8 cellular contexts compared by ENCODE assay signal in genomic region chr11:117096140-117096972, GRCh38. TPM values are rescaled to one million over a fixed set of nuclear protein-coding genes. Genes with fewer than 3 reads are reported as not detected.
DNase-seq lines count a peak whose midpoint lies in the region; ATAC-seq and TF ChIP-seq lines count a peak whose summit lies in the region.

No MANE protein-coding gene starts in this region.

- H3K27me3 ChIP-seq in CD8-positive, alpha-beta memory T cell (ENCODE audit: insufficient read depth, low read length, poor library complexity, severe bottlenecking) = no peaks in the 10 kb centered on the region
- H3K27me3 ChIP-seq in OCI-LY1 (ENCODE audit: insufficient read depth, low read length) (no peaks in the 10 kb centered on the region), hepatocyte (no peaks in the 10 kb centered on the region)

- H3K27ac ChIP-seq in CD8-positive, alpha-beta memory T cell (ENCODE audit: low read depth, low read length) = peak overlapping the region; percentile 94
- H3K27ac ChIP-seq in OCI-LY1 (ENCODE audit: low read depth, low read length, poor library complexity, severe bottlenecking) (peak overlapping the region; percentile 88), hepatocyte (peak overlapping the region; percentile 95)

- H3K9me2 ChIP-seq in OCI-LY1 (ENCODE audit: low read depth, low read length) (no peaks in the 10 kb centered on the region), hepatocyte (replicated peaks; ENCODE audit: insufficient read depth) (no peaks in the 10 kb centered on the region)

- H2AFZ ChIP-seq in OCI-LY1 (ENCODE audit: low read length) = no peak overlapping the region
- H2AFZ ChIP-seq in hepatocyte = no peak overlapping the region

- H3K4me3 Mint-ChIP-seq in CD8-positive, alpha-beta memory T cell = peak overlapping the region; percentile 90 to 99 (median 97)
- peak overlapping the region; percentile 97 for H3K4me3 Mint-ChIP-seq in activated naive CD4-positive, alpha-beta T cell treated with anti-CD3 and anti-CD28 coated beads for 36 hours

- peak overlapping the region; percentile 98 to 100 (median 100) for H3K27ac Mint-ChIP-seq in CD8-positive, alpha-beta memory T cell
- H3K27ac Mint-ChIP-seq in activated naive CD4-positive, alpha-beta T cell treated with anti-CD3 and anti-CD28 coated beads for 36 hours = peak overlapping the region; percentile 72

- peaks cover 79 to 83% (median 81%) of the 10 kb centered on the region in 3 donors for H3K4me1 Mint-ChIP-seq in CD8-positive, alpha-beta memory T cell
- H3K4me1 Mint-ChIP-seq in activated naive CD4-positive, alpha-beta T cell treated with anti-CD3 and anti-CD28 coated beads for 36 hours (ENCODE audit: low read depth) = peaks cover 67% of the 10 kb centered on the region

- H3K9ac ChIP-seq in OCI-LY1 (ENCODE audit: low read length) = peak overlapping the region; percentile 97

- peak in 4 of 5 donors; percentile 23 to 80 (median 74) for DNase-seq in CD8-positive, alpha-beta memory T cell
- DNase-seq in activated naive CD4-positive, alpha-beta T cell treated with anti-CD3 and anti-CD28 coated beads for 36 hours = peak; percentile 60
- DNase-seq in hepatocyte (ENCODE audit: low spot score) (peak; percentile 47), skeletal muscle cell (ENCODE audit: low read depth) (no peak), NCI-H1092 treated with DMSO at 0.1 percent for 48 hours (lab: John Stamatoyannopoulos, UW) (no peak), NCI-H345 treated with DMSO at 0.1 percent for 48 hours (lab: John Stamatoyannopoulos, UW; ENCODE audit: unreplicated experiment) (no peak)

- CTCF ChIA-PET in CD8-positive, alpha-beta memory T cell (lab: Charles Lee) = interaction anchor here (0.8 to 2.0 kb wide), 7 partner anchors 9 to 363 kb away, joined by 3 to 7 read pairs (median 4); partner anchors contain the start of gene APOA5
- CTCF ChIA-PET in activated naive CD4-positive, alpha-beta T cell treated with anti-CD3 and anti-CD28 coated beads for 36 hours (lab: Charles Lee) = interaction anchor here (0.6 to 1.8 kb wide), 8 partner anchors 10 to 170 kb away, joined by 3 to 7 read pairs (median 3); no protein-coding TSS in a partner anchor

- peak; percentile 26 for ATAC-seq in GM21825 (IDR thresholded peaks at IDR 0.05; ENCODE audit: unreplicated experiment)

- H3K79me2 ChIP-seq in OCI-LY1 (ENCODE audit: insufficient read depth, low read length) = peaks cover 65% of the 10 kb centered on the region
- peaks cover 66% of the 10 kb centered on the region for H3K79me2 ChIP-seq in hepatocyte

- POLR2A ChIA-PET in CD8-positive, alpha-beta memory T cell (lab: Charles Lee) = interaction anchor here (1.0 to 1.2 kb wide), 4 partner anchors 170 to 260 kb away, joined by 3 to 7 read pairs (median 4); no protein-coding TSS in a partner anchor

- peaks cover 0 to 5% of the 10 kb centered on the region in 2 donors for H3K27me3 Mint-ChIP-seq in CD8-positive, alpha-beta memory T cell
- H3K27me3 Mint-ChIP-seq in activated naive CD4-positive, alpha-beta T cell treated with anti-CD3 and anti-CD28 coated beads for 36 hours (ENCODE audit: low read depth) = no peaks in the 10 kb centered on the region

- peaks cover 56% of the 10 kb centered on the region for H3K4me1 ChIP-seq in CD8-positive, alpha-beta memory T cell (ENCODE audit: insufficient read depth, low read length)
- peaks cover 35% of the 10 kb centered on the region for H3K4me1 ChIP-seq in OCI-LY1 (ENCODE audit: insufficient read depth, low read length, severe bottlenecking)
- peaks cover 33% of the 10 kb centered on the region for H3K4me1 ChIP-seq in hepatocyte (ENCODE audit: insufficient read depth)

- no peaks in the 10 kb centered on the region for H3K9me3 ChIP-seq in CD8-positive, alpha-beta memory T cell (ENCODE audit: low read length)
- no peaks in the 10 kb centered on the region for H3K9me3 ChIP-seq in OCI-LY1 (ENCODE audit: low read length)
- no peaks in the 10 kb centered on the region for H3K9me3 ChIP-seq in hepatocyte (ENCODE audit: low read depth)

- H3K4me2 ChIP-seq in OCI-LY1 (ENCODE audit: low read length) (peak overlapping the region; percentile 99), hepatocyte (peak overlapping the region; percentile 83)

- no peaks in the 10 kb centered on the region for H4K20me1 ChIP-seq in OCI-LY1 (ENCODE audit: insufficient read depth, low read length)
- H4K20me1 ChIP-seq in hepatocyte (ENCODE audit: insufficient read depth, poor library complexity, severe bottlenecking) = peaks cover 35% of the 10 kb centered on the region

- peaks cover 5 to 27% (median 8%) of the 10 kb centered on the region in 3 donors for H3K36me3 Mint-ChIP-seq in CD8-positive, alpha-beta memory T cell
- peaks cover 9% of the 10 kb centered on the region for H3K36me3 Mint-ChIP-seq in activated naive CD4-positive, alpha-beta T cell treated with anti-CD3 and anti-CD28 coated beads for 36 hours (ENCODE audit: low read depth)

- intact Hi-C loops in activated naive CD4-positive, alpha-beta T cell treated with anti-CD3 and anti-CD28 coated beads for 36 hours (cut with micrococcal nuclease) = loop anchor here (1.0 to 10.0 kb wide), 3 partner anchors 169 to 1128 kb away; partner anchors contain the start of genes JAML and ZPR1

- TF ChIP-seq CTCF in OCI-LY1 (IDR thresholded peaks at IDR 0.05; ENCODE audit: low read length) (0 out of 2 replicates have a peak, but pooled peaks have one; percentile 19), hepatocyte (IDR thresholded peaks at IDR 0.05; ENCODE audit: poor library complexity) (peak; percentile 22)

- no peaks in the 10 kb centered on the region for H3F3A ChIP-seq in OCI-LY1 (ENCODE audit: insufficient read depth, low read length)

- peaks cover 0 to 7% (median 0%) of the 10 kb centered on the region in 5 donors for H3K9me3 Mint-ChIP-seq in CD8-positive, alpha-beta memory T cell
- H3K9me3 Mint-ChIP-seq in activated naive CD4-positive, alpha-beta T cell treated with anti-CD3 and anti-CD28 coated beads for 36 hours = peaks cover 5% of the 10 kb centered on the region

- H3K36me3 ChIP-seq in CD8-positive, alpha-beta memory T cell (ENCODE audit: insufficient read depth, low read length) = no peaks in the 10 kb centered on the region
- H3K36me3 ChIP-seq in OCI-LY1 (ENCODE audit: insufficient read depth, low read length) (peaks cover 15% of the 10 kb centered on the region), hepatocyte (replicated peaks; ENCODE audit: insufficient read depth, low read depth) (no peaks in the 10 kb centered on the region)

- peak overlapping the region; percentile 87 for H3K4me3 ChIP-seq in CD8-positive, alpha-beta memory T cell (ENCODE audit: low read length)
- H3K4me3 ChIP-seq in OCI-LY1 (ENCODE audit: low read depth, low read length, poor library complexity, severe bottlenecking) (peak overlapping the region; percentile 99), hepatocyte (peak overlapping the region; percentile 91), skeletal muscle cell (ENCODE audit: low read depth, low read length) (peak overlapping the region; percentile 80)

- WGBS in hepatocyte (ENCODE audit: low lambda C conversion rate, missing lambda C conversion rate) = 46% methylated on average over 6 of the region's 6 CpGs

RNA-seq across cellular contexts. Expression of gene SIK3, which starts 1.9 kb away (rescaled TPM):
- total RNA-seq in CD8-positive, alpha-beta memory T cell = 10 to 100 TPM; 42.8 to 48.7 TPM
- polyA plus RNA-seq in CD8-positive, alpha-beta memory T cell = 33.9 TPM
- total RNA-seq in activated naive CD4-positive, alpha-beta T cell treated with anti-CD3 and anti-CD28 coated beads for 36 hours = 10 to 100 TPM; 13.8 to 15.7 TPM
- total RNA-seq in hepatocyte = 17.7 and 19.1 TPM in 2 replicates
- 15.8 and 16.7 TPM in 2 replicates for polyA plus RNA-seq in hepatocyte

RNA-seq across cellular contexts. Expression of gene PAFAH1B2, which starts 47.7 kb away (rescaled TPM):
- total RNA-seq in CD8-positive, alpha-beta memory T cell = 10 to 100 TPM; 79.5 to 84.5 TPM
- polyA plus RNA-seq in CD8-positive, alpha-beta memory T cell = 15.9 TPM
- total RNA-seq in activated naive CD4-positive, alpha-beta T cell treated with anti-CD3 and anti-CD28 coated beads for 36 hours = 10 to 100 TPM; 43.7 to 44.3 TPM
- total RNA-seq in hepatocyte = 93.3 and 103 TPM in 2 replicates
- polyA plus RNA-seq in hepatocyte = 30.8 and 31.0 TPM in 2 replicates

Comparison
In these comparisons a context has a peak if more than half of its experiments do, and no peak if none do; other contexts are left out.
1. DNase-seq: peak in CD8-positive, alpha-beta memory T cell (4 of 5), activated naive CD4-positive, alpha-beta T cell treated with anti-CD3 and anti-CD28 coated beads for 36 hours (single experiment) and hepatocyte (single experiment); none in skeletal muscle cell (single experiment), NCI-H1092 treated with DMSO at 0.1 percent for 48 hours (single experiment) and NCI-H345 treated with DMSO at 0.1 percent for 48 hours (single experiment).
2. Peak in every context shown above with its lines, with median percentiles within 50 percentile points of each other: H3K27ac ChIP-seq and H3K4me3 ChIP-seq.